1 cellular context compared by ENCODE assay signal in the genomic region with DNA sequence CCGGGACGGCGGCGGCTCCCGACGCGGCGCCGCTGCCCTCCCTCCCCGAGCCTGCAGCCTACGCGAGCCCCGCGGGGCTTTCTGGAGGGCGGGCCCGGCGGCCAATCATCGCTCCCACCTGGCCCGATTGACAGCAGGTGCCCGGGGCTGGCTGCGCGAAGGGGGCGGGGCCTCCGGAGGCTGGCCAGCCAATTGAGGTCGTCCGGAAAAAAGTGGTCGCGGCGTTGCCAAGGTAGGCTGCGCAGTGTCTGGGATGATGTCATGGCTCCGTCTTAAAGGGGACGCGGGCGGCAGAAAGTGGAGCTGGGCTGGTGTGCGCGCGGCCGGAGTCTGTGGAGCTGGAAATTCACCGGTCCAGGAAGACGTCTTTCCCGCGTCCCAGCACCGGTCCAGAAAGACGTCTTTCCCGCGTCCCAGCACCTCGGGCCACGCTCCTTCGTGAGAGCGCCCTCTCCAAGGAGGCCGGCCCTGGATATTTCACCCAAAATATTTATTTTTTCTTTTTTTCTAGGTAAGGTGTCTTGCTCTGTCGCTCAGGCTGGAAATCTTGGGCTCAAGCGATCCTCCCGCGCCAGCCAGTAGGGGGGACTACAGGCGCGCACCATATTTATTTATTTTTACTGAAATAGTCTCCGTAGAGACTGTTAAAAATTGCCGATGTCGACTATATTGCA.
TF ChIP-seq lines count a peak whose summit lies in the region.

Gene ACTR1B (minus strand): TSS at position 83 of the 674 bp plus-strand sequence. CDS start 154 bp downstream, outside the sequence.

TF ChIP-seq in K562, 482 proteins besides CTCF, POLR2A, EP300 and RAD21 (continued from another document and continues in another):
- TF ChIP-seq, protein P1, sequence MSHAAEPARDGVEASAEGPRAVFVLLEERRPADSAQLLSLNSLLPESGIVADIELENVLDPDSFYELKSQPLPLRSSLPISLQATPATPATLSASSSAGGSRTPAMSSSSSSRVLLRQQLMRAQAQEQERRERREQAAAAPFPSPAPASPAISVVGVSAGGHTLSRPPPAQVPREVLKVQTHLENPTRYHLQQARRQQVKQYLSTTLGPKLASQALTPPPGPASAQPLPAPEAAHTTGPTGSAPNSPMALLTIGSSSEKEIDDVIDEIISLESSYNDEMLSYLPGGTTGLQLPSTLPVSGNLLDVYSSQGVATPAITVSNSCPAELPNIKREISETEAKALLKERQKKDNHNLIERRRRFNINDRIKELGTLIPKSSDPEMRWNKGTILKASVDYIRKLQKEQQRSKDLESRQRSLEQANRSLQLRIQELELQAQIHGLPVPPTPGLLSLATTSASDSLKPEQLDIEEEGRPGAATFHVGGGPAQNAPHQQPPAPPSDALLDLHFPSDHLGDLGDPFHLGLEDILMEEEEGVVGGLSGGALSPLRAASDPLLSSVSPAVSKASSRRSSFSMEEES (CRISPR knock-in tag; IDR thresholded peaks at IDR 0.05): no peak
- TF ChIP-seq, protein P2, sequence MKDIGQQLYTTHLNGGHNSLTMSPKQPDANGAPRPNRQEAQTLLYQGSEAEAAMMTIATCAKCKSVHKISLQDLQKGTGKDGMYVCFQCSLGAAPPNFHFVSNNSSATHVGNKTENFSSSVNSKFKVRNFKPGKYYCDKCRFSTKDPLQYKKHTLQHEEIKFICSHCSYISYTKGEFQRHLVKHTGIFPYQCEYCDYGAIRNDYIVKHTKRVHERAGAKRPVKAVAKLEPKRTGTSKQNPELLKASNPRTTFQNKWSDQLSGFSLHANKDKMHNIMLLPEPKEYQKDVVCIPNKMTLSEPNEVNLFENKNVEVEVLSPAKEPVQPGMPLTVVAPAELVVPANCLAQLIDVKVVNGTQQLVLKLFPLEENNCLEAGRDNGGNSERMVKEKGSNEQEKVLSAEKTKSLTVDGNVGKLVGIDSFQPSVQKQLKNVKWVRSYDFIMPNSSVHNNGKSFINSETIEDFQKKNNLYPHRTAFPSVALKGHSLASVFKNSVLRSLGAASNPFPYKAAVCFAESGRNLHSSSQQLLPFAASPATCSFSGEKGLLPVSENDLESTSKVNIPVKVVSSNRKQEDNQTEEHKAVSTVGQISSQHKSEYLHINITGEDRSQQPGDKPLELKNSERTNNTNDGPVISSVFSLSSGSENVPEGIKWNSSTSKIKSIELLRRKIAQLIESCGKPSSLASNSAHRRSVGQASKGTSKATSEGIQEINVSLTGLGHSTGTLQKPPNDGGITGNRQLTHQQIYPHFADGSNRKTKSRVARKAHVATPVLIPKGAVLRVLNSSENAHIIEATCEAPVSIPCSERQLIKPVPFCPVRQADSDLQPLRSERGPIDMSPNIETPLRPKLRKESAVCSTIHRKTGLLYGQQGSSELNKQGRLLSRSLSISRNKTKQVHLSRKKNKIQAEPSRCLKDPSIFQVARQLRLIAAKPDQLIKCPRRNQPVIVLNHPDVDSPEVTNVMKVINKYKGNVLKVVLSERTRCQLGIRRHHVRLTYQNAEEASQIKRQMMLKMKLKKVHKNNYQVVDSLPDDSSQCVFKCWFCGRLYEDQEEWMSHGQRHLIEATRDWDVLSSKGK (CRISPR knock-in tag; IDR thresholded peaks at IDR 0.05): no peak
- TF ChIP-seq CAMTA2 (CRISPR knock-in tag; conservative IDR thresholded peaks at IDR 0.05) (no peak), FIP1L1 (IDR thresholded peaks at IDR 0.05; ENCODE audit: low read depth, low read length, poor library complexity, severe bottlenecking) (no peak), ZNF586 (CRISPR knock-in tag; conservative IDR thresholded peaks at IDR 0.05) (no peak), ZNF384 (IDR thresholded peaks at IDR 0.05; ENCODE audit: low read depth, low read length) (peak; percentile 81), USF2 (CRISPR knock-in tag; IDR thresholded peaks at IDR 0.05) (no peak), XRCC4 (IDR thresholded peaks at IDR 0.05; ENCODE audit: extremely low read depth, insufficient read depth, insufficient read length) (no peak), SNIP1 (IDR thresholded peaks at IDR 0.05; ENCODE audit: low read depth) (no peak), CBFA2T3 (IDR thresholded peaks at IDR 0.05) (no peak), SRF (CRISPR knock-in tag; IDR thresholded peaks at IDR 0.05) (peak in 1 of 2 experiments; percentile 68; a peak in 2 of 4 replicates), SMAD1 (IDR thresholded peaks at IDR 0.05; ENCODE audit: low read depth, low read length, partially characterized antibody) (no peak), ZNF124 (CRISPR knock-in tag; IDR thresholded peaks at IDR 0.05) (no peak), CBX3 (IDR thresholded peaks at IDR 0.05; ENCODE audit: borderline replicate concordance in 1 of 2, low read length in 2 of 2) (no peak), XRCC5 (IDR thresholded peaks at IDR 0.05; ENCODE audit: low read depth, low read length) (no peak; the same call in 1 of the 2 replicates), ZNF133 (CRISPR knock-in tag; IDR thresholded peaks at IDR 0.05) (no peak)
- TF ChIP-seq, protein P3, sequence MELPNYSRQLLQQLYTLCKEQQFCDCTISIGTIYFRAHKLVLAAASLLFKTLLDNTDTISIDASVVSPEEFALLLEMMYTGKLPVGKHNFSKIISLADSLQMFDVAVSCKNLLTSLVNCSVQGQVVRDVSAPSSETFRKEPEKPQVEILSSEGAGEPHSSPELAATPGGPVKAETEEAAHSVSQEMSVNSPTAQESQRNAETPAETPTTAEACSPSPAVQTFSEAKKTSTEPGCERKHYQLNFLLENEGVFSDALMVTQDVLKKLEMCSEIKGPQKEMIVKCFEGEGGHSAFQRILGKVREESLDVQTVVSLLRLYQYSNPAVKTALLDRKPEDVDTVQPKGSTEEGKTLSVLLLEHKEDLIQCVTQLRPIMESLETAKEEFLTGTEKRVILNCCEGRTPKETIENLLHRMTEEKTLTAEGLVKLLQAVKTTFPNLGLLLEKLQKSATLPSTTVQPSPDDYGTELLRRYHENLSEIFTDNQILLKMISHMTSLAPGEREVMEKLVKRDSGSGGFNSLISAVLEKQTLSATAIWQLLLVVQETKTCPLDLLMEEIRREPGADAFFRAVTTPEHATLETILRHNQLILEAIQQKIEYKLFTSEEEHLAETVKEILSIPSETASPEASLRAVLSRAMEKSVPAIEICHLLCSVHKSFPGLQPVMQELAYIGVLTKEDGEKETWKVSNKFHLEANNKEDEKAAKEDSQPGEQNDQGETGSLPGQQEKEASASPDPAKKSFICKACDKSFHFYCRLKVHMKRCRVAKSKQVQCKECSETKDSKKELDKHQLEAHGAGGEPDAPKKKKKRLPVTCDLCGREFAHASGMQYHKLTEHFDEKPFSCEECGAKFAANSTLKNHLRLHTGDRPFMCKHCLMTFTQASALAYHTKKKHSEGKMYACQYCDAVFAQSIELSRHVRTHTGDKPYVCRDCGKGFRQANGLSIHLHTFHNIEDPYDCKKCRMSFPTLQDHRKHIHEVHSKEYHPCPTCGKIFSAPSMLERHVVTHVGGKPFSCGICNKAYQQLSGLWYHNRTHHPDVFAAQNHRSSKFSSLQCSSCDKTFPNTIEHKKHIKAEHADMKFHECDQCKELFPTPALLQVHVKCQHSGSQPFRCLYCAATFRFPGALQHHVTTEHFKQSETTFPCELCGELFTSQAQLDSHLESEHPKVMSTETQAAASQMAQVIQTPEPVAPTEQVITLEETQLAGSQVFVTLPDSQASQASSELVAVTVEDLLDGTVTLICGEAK (IDR thresholded peaks at IDR 0.05): 0 out of 2 replicates have a peak, but pooled peaks have one; percentile 11
- TF ChIP-seq, protein P3 (CRISPR knock-in tag; IDR thresholded peaks at IDR 0.05): no peak
- TF ChIP-seq, protein P4, sequence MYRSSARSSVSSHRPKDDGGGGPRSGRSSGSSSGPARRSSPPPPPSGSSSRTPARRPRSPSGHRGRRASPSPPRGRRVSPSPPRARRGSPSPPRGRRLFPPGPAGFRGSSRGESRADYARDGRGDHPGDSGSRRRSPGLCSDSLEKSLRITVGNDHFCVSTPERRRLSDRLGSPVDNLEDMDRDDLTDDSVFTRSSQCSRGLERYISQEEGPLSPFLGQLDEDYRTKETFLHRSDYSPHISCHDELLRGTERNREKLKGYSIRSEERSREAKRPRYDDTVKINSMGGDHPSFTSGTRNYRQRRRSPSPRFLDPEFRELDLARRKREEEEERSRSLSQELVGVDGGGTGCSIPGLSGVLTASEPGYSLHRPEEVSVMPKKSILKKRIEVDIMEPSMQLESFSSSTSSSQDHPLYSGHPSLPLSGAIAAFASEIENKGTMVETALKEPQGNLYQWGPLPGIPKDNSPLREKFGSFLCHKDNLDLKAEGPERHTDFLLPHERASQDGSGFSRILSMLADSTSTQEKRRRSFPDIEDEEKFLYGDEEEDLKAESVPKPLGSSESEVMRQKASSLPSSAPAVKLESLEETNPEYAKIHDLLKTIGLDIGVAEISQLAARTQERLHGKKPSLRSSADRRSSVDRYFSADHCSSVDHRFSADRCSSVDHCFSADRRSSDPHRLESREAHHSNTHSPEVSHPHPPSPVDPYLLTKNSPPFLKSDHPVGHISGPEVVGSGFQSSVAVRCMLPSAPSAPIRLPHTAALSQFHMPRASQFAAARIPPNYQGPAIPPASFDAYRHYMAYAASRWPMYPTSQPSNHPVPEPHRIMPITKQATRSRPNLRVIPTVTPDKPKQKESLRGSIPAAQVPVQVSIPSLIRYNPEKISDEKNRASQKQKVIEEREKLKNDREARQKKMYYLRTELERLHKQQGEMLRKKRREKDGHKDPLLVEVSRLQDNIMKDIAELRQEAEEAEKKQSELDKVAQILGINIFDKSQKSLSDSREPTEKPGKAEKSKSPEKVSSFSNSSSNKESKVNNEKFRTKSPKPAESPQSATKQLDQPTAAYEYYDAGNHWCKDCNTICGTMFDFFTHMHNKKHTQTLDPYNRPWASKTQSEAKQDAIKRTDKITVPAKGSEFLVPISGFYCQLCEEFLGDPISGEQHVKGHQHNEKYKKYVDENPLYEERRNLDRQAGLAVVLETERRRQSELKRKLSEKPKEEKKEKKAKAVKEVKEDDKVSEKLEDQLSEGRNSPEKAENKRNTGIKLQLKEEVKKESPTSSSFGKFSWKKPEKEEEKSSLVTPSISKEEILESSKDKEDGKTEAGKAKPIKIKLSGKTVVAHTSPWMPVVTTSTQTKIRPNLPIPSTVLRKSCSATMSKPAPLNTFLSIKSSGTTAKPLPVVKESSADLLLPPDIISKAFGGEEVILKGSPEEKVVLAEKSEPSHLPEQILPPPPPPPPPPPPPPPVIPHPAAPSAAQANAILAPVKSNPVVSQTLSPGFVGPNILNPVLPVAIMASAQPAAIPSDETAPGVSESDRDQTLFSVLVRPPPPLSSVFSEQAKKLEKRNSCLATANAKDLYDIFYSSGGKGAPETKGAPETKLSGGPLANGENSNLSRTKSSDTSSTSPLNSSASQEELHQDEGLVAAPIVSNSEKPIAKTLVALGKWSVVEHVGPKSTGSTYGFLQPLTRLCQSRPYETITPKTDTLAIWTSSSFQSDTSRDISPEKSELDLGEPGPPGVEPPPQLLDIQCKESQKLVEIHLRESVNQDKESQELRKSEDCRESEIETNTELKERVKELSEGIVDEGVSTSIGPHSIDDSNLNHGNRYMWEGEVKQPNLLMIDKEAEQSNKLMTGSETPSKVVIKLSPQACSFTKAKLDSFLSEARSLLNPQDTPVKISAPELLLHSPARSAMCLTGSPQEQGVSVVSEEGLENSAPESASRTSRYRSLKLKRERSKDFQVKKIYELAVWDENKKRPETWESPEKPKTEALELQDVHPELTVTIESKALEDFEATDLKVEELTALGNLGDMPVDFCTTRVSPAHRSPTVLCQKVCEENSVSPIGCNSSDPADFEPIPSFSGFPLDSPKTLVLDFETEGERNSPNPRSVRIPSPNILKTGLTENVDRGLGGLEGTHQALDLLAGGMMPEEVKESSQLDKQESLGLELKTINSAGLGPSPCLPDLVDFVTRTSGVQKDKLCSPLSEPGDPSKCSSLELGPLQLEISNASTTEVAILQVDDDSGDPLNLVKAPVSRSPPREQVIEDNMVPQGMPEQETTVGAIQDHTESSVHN (IDR thresholded peaks at IDR 0.05; ENCODE audit: borderline replicate concordance in 1 of 2, low read depth in 1 of 2): no peak
- TF ChIP-seq, protein P5, sequence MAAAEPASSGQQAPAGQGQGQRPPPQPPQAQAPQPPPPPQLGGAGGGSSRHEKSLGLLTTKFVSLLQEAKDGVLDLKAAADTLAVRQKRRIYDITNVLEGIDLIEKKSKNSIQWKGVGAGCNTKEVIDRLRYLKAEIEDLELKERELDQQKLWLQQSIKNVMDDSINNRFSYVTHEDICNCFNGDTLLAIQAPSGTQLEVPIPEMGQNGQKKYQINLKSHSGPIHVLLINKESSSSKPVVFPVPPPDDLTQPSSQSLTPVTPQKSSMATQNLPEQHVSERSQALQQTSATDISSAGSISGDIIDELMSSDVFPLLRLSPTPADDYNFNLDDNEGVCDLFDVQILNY (CRISPR knock-in tag; IDR thresholded peaks at IDR 0.05): no peak; the same call in 1 of the 2 replicates
